Comparison of ENCODE assay signal across 1 cellular context in genomic region chr6:158086706-158087518, GRCh38.
TF ChIP-seq lines count a peak whose summit lies in the region.

No MANE protein-coding gene starts in this region.

TF ChIP-seq in SK-N-SH treated with all-trans-retinoic acid at 6 μM for 48 hours, 23 proteins besides CTCF, POLR2A, EP300 and RAD21 (continued from another document):
- TF ChIP-seq ZNF565 (CRISPR knock-in tag; conservative IDR thresholded peaks at IDR 0.05; ENCODE audit: low read depth) (no peak), OSR1 (CRISPR knock-in tag; IDR thresholded peaks at IDR 0.05) (no peak), TOX (CRISPR knock-in tag; IDR thresholded peaks at IDR 0.05; ENCODE audit: borderline replicate concordance) (no peak), TCF4 (CRISPR knock-in tag; IDR thresholded peaks at IDR 0.05; ENCODE audit: borderline replicate concordance) (no peak), PPARA (CRISPR knock-in tag; IDR thresholded peaks at IDR 0.05; ENCODE audit: borderline replicate concordance) (no peak)
